1 cellular context compared by ENCODE assay signal in genomic region chr1:4660917-4661594, GRCh38.
TF ChIP-seq lines count a peak whose summit lies in the region.

No MANE protein-coding gene starts in this region.

TF ChIP-seq in K562, 482 proteins besides CTCF, POLR2A, EP300 and RAD21:
- TF ChIP-seq ZFP36 (IDR thresholded peaks at IDR 0.05; ENCODE audit: low read depth, low read length, partially characterized antibody) (peak; percentile 53), ZBTB49 (CRISPR knock-in tag; IDR thresholded peaks at IDR 0.05; ENCODE audit: borderline replicate concordance) (no peak), RBM25 (IDR thresholded peaks at IDR 0.05; ENCODE audit: low read depth, low read length, severe bottlenecking) (peak; percentile 71)
